ENCODE assay signal across 17 cellular contexts in genomic region chr9:37897665-37898064, GRCh38. TPM values are rescaled to one million over a fixed set of nuclear protein-coding genes. Genes with fewer than 3 reads are reported as not detected.
DNase-seq lines count a peak whose midpoint lies in the region; ATAC-seq and TF ChIP-seq lines count a peak whose summit lies in the region.
"Had no signal": no experiment of that assay in that cellular context is flagged by ENCODE, and none has a peak within 500 bp of the region (broad histone marks: within the 10 kb centered on the region; RNA-seq: fewer than 3 reads in every experiment).

No MANE protein-coding gene starts in this region.

- intact Hi-C loops in ascending aorta (cut with DNase I), result no loop called here

- H3K23ac ChIP-seq in mesenchymal stem cell (ENCODE audit: low read length in 2 of 2), result no peak overlapping the region

- H3K14ac ChIP-seq in mesenchymal stem cell (ENCODE audit: low read length in 2 of 2), result no peak overlapping the region

- no peak overlapping the region for H2BK15ac ChIP-seq in mesenchymal stem cell (ENCODE audit: low read depth, poor library complexity, severe bottlenecking)

- DNase-seq in DMS53 (lab: John Stamatoyannopoulos, UW) (peak; percentile 16), DMS53 treated with DMSO at 0.1 percent for 48 hours (lab: John Stamatoyannopoulos, UW; ENCODE audit: unreplicated experiment) (no peak), NCI-H69 (lab: John Stamatoyannopoulos, UW) (peak; percentile 33), chondrocyte (ENCODE audit: low spot score) (no peak), mesenchymal stem cell (peak; percentile 47), ascending aorta (ENCODE audit: low spot score in 2 of 2) (no peak)
- DNase-seq: C1 segment of cervical spinal cord, DMS 273 treated with DMSO at 0.1 percent for 48 hours, KG1, MG63, NCI-H1105 treated with DMSO at 0.1 percent for 48 hours, NCI-H187, NCI-H2171 had no signal

- H3K36me3 Mint-ChIP-seq in chondrocyte (ENCODE audit: low read depth), result peaks cover 27% of the 10 kb centered on the region

- H2AFZ ChIP-seq in mesenchymal stem cell (ENCODE audit: low read depth, low read length), result no peak overlapping the region

- H2AK5ac ChIP-seq in mesenchymal stem cell (ENCODE audit: low read length, severe bottlenecking), result no peak overlapping the region

- no peaks in the 10 kb centered on the region for H3K27me3 Mint-ChIP-seq in chondrocyte (ENCODE audit: low read depth)

- H4K91ac ChIP-seq in mesenchymal stem cell (ENCODE audit: low read length), result no peak overlapping the region

- no peaks in the 10 kb centered on the region for H3K9me3 Mint-ChIP-seq in chondrocyte (ENCODE audit: low read depth)

- no peak overlapping the region for H3K9ac ChIP-seq in mesenchymal stem cell (ENCODE audit: low read length)

- H3K27ac Mint-ChIP-seq in chondrocyte (ENCODE audit: unreplicated experiment), result peak overlapping the region; percentile 6

- peaks cover 22% of the 10 kb centered on the region for H3K79me1 ChIP-seq in mesenchymal stem cell (replicated peaks; ENCODE audit: low read length, poor library complexity, severe bottlenecking)

- no peak overlapping the region for H4K8ac ChIP-seq in mesenchymal stem cell (ENCODE audit: low read length)

- H3K27ac ChIP-seq in mesenchymal stem cell (ENCODE audit: low read length, poor library complexity, severe bottlenecking) (no peak overlapping the region), ascending aorta (no peak overlapping the region)
- H3K27ac ChIP-seq: 22Rv1 had no signal

- WGBS in mesenchymal stem cell, result 12% methylated on average over 2 of the region's 2 CpGs

- peaks cover 2% of the 10 kb centered on the region for H3K4me1 ChIP-seq in mesenchymal stem cell (ENCODE audit: control insufficient read depth, insufficient read depth, low read depth, low read length)
- peaks cover 0 to 7% of the 10 kb centered on the region in 2 donors for H3K4me1 ChIP-seq in ascending aorta

- H2BK5ac ChIP-seq in mesenchymal stem cell (ENCODE audit: low read depth, low read length, poor library complexity, severe bottlenecking), result no peak overlapping the region

- ATAC-seq in HG03439 (IDR thresholded peaks at IDR 0.05; ENCODE audit: unreplicated experiment), result no peak
- ATAC-seq in HG02588 (IDR thresholded peaks at IDR 0.05; ENCODE audit: unreplicated experiment), result no peak

- H3K36me3 ChIP-seq in mesenchymal stem cell (ENCODE audit: control insufficient read depth in 1 of 2, insufficient read depth in 2 of 2, low read depth in 1 of 2, low read length in 2 of 2) (peaks cover 28 to 59% of the 10 kb centered on the region in 2 experiments), ascending aorta (peaks cover 49 to 65% of the 10 kb centered on the region in 2 donors)

- no peaks in the 10 kb centered on the region for H3K9me3 ChIP-seq in mesenchymal stem cell (ENCODE audit: control insufficient read depth, low read length)
- H3K9me3 ChIP-seq in ascending aorta, result no peaks in the 10 kb centered on the region
- H3K9me3 ChIP-seq: HAP-1, MG63 had no signal

- no peak overlapping the region for H3K4me2 ChIP-seq in mesenchymal stem cell (ENCODE audit: low read length, poor library complexity, severe bottlenecking)

- no peak overlapping the region for H3K4me3 ChIP-seq in mesenchymal stem cell (ENCODE audit: insufficient read depth in 1 of 2, low read depth in 1 of 2, low read length in 2 of 2)
- H3K4me3 ChIP-seq in ascending aorta, result no peak overlapping the region
- H3K4me3 ChIP-seq: HAP-1, MG63 had no signal

- no peak overlapping the region for H3K4ac ChIP-seq in mesenchymal stem cell (ENCODE audit: low read depth in 1 of 2, low read length in 2 of 2)

- no peak overlapping the region for H2BK12ac ChIP-seq in mesenchymal stem cell (ENCODE audit: low read length in 2 of 2)

- H3K18ac ChIP-seq in mesenchymal stem cell (ENCODE audit: low read depth in 1 of 2, low read length in 2 of 2), result no peak overlapping the region

- peaks cover 20% of the 10 kb centered on the region for H3K4me1 Mint-ChIP-seq in chondrocyte (ENCODE audit: low read depth)

- no peaks in the 10 kb centered on the region for H3K27me3 ChIP-seq in mesenchymal stem cell (ENCODE audit: control insufficient read depth in 1 of 2, insufficient read depth in 1 of 2, low read length in 2 of 2)
- H3K27me3 ChIP-seq in ascending aorta, result no peaks in the 10 kb centered on the region
- H3K27me3 ChIP-seq: MG63 had no signal

- H2BK120ac ChIP-seq in mesenchymal stem cell (ENCODE audit: low read depth, low read length), result no peak overlapping the region

- H3K4me3 Mint-ChIP-seq in chondrocyte (ENCODE audit: unreplicated experiment), result no peak overlapping the region

- TF ChIP-seq CTCF in chondrocyte (IDR thresholded peaks at IDR 0.05), result no peak
- no peak for TF ChIP-seq CTCF in ascending aorta (IDR thresholded peaks at IDR 0.05)

RNA-seq across cellular contexts. Expression of gene SLC25A51, which starts 6.3 kb away (rescaled TPM):
- total RNA-seq in chondrocyte (50.1 to 52.5 TPM (median 50.5 TPM) in 3 replicates), ascending aorta (5.9 TPM)
- 25.1 TPM for polyA plus RNA-seq in mesenchymal stem cell (2013, experiment 1 of 2)
- polyA plus RNA-seq in mesenchymal stem cell (2013, experiment 2 of 2), result 24.0 TPM

Comparison
In these comparisons a context has a peak if more than half of its experiments do, and no peak if none do; other contexts are left out.
1. DNase-seq: peak in DMS53 (single experiment), NCI-H69 (single experiment) and mesenchymal stem cell (single experiment); none in DMS53 treated with DMSO at 0.1 percent for 48 hours (single experiment), chondrocyte (single experiment) and ascending aorta (0 of 2).